Comparison of ENCODE assay signal across 1 cellular context in the genomic region with DNA sequence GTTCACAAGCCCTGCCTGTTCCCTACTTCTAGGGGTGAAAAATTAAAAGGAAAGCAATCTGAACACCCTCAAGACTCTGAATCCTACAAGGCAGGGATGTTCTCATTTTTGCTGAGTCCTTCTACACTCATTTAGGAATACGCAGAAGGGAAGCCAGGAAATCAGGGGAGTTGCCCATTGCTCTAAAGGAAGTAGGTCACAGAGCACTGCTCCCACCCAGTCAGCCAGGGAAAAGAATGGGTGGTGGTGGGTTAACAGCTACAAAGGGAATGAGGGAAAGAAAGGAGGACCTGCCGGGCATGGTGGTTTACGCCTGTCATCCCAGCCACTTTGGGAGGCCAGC.
TF ChIP-seq lines count a peak whose summit lies in the region.

No MANE protein-coding gene starts in this region.

TF ChIP-seq in H1, 55 proteins besides CTCF, POLR2A, EP300 and RAD21 (continued from another document):
- TF ChIP-seq, protein P1, sequence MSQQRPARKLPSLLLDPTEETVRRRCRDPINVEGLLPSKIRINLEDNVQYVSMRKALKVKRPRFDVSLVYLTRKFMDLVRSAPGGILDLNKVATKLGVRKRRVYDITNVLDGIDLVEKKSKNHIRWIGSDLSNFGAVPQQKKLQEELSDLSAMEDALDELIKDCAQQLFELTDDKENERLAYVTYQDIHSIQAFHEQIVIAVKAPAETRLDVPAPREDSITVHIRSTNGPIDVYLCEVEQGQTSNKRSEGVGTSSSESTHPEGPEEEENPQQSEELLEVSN (IDR thresholded peaks at IDR 0.05), result no peak
- TF ChIP-seq NANOG (IDR thresholded peaks at IDR 0.05; ENCODE audit: insufficient read depth, low read depth, low read length, poor library complexity, severe bottlenecking) (no peak), PHF8 (conservative IDR thresholded peaks at IDR 0.05; ENCODE audit: low read depth, low read length) (no peak), TBP (IDR thresholded peaks at IDR 0.05; ENCODE audit: low read depth, low read length) (no peak), CBX5 (IDR thresholded peaks at IDR 0.05; ENCODE audit: low read depth, low read length) (no peak), TEAD4 (IDR thresholded peaks at IDR 0.05; ENCODE audit: low read depth, low read length) (no peak), EZH2 (IDR thresholded peaks at IDR 0.05; ENCODE audit: low read depth, low read length, severe bottlenecking) (no peak), ZNF274 (IDR thresholded peaks at IDR 0.05; ENCODE audit: borderline replicate concordance, extremely low read depth, low read length) (no peak), HDAC2 (IDR thresholded peaks at IDR 0.05; ENCODE audit: borderline replicate concordance in 1 of 2, low read depth in 2 of 2, low read length in 2 of 2) (no peak), ASH2L (IDR thresholded peaks at IDR 0.05; ENCODE audit: low read length) (no peak), KDM5A (IDR thresholded peaks at IDR 0.05; ENCODE audit: low read length) (no peak), SIX5 (IDR thresholded peaks at IDR 0.05; ENCODE audit: low read depth, low read length) (no peak), CHD1 (IDR thresholded peaks at IDR 0.05; ENCODE audit: low read depth, low read length) (no peak), GABPA (IDR thresholded peaks at IDR 0.05; ENCODE audit: borderline replicate concordance, insufficient read depth, low read length) (no peak), RNF2 (IDR thresholded peaks at IDR 0.05; ENCODE audit: borderline replicate concordance, low read depth, low read length, missing control alignments, poor library complexity, severe bottlenecking) (no peak), BACH1 (IDR thresholded peaks at IDR 0.05; ENCODE audit: low read length) (no peak)
- TF ChIP-seq, protein P2, sequence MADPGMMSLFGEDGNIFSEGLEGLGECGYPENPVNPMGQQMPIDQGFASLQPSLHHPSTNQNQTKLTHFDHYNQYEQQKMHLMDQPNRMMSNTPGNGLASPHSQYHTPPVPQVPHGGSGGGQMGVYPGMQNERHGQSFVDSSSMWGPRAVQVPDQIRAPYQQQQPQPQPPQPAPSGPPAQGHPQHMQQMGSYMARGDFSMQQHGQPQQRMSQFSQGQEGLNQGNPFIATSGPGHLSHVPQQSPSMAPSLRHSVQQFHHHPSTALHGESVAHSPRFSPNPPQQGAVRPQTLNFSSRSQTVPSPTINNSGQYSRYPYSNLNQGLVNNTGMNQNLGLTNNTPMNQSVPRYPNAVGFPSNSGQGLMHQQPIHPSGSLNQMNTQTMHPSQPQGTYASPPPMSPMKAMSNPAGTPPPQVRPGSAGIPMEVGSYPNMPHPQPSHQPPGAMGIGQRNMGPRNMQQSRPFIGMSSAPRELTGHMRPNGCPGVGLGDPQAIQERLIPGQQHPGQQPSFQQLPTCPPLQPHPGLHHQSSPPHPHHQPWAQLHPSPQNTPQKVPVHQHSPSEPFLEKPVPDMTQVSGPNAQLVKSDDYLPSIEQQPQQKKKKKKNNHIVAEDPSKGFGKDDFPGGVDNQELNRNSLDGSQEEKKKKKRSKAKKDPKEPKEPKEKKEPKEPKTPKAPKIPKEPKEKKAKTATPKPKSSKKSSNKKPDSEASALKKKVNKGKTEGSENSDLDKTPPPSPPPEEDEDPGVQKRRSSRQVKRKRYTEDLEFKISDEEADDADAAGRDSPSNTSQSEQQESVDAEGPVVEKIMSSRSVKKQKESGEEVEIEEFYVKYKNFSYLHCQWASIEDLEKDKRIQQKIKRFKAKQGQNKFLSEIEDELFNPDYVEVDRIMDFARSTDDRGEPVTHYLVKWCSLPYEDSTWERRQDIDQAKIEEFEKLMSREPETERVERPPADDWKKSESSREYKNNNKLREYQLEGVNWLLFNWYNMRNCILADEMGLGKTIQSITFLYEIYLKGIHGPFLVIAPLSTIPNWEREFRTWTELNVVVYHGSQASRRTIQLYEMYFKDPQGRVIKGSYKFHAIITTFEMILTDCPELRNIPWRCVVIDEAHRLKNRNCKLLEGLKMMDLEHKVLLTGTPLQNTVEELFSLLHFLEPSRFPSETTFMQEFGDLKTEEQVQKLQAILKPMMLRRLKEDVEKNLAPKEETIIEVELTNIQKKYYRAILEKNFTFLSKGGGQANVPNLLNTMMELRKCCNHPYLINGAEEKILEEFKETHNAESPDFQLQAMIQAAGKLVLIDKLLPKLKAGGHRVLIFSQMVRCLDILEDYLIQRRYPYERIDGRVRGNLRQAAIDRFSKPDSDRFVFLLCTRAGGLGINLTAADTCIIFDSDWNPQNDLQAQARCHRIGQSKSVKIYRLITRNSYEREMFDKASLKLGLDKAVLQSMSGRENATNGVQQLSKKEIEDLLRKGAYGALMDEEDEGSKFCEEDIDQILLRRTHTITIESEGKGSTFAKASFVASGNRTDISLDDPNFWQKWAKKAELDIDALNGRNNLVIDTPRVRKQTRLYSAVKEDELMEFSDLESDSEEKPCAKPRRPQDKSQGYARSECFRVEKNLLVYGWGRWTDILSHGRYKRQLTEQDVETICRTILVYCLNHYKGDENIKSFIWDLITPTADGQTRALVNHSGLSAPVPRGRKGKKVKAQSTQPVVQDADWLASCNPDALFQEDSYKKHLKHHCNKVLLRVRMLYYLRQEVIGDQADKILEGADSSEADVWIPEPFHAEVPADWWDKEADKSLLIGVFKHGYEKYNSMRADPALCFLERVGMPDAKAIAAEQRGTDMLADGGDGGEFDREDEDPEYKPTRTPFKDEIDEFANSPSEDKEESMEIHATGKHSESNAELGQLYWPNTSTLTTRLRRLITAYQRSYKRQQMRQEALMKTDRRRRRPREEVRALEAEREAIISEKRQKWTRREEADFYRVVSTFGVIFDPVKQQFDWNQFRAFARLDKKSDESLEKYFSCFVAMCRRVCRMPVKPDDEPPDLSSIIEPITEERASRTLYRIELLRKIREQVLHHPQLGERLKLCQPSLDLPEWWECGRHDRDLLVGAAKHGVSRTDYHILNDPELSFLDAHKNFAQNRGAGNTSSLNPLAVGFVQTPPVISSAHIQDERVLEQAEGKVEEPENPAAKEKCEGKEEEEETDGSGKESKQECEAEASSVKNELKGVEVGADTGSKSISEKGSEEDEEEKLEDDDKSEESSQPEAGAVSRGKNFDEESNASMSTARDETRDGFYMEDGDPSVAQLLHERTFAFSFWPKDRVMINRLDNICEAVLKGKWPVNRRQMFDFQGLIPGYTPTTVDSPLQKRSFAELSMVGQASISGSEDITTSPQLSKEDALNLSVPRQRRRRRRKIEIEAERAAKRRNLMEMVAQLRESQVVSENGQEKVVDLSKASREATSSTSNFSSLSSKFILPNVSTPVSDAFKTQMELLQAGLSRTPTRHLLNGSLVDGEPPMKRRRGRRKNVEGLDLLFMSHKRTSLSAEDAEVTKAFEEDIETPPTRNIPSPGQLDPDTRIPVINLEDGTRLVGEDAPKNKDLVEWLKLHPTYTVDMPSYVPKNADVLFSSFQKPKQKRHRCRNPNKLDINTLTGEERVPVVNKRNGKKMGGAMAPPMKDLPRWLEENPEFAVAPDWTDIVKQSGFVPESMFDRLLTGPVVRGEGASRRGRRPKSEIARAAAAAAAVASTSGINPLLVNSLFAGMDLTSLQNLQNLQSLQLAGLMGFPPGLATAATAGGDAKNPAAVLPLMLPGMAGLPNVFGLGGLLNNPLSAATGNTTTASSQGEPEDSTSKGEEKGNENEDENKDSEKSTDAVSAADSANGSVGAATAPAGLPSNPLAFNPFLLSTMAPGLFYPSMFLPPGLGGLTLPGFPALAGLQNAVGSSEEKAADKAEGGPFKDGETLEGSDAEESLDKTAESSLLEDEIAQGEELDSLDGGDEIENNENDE (IDR thresholded peaks at IDR 0.05; ENCODE audit: insufficient replicate concordance, low read length), result no peak
